18 cellular contexts compared by ENCODE assay signal in the genomic region with DNA sequence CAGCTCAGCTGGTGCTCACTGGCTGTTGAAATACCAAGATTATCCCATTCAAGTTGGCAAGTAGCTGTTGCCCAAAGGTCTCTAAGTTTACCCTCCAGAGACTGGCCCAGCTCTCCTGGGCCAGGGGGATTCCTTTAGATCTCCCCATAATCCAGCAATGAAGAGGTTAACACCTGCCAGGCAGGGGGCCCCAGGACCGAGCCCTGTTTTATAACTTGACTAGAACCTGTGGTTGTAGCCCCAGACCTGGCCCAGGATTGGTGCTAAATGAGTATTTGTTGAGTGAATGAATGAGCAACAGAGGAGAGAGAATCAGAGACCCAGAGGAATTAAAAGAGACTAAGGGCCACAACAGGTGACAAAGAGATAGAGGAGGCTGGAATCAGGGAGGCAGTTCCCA. TPM values are rescaled to one million over a fixed set of nuclear protein-coding genes. Genes with fewer than 3 reads are reported as not detected.
DNase-seq lines count a peak whose midpoint lies in the region; ATAC-seq and TF ChIP-seq lines count a peak whose summit lies in the region.
"Had no signal": no experiment of that assay in that cellular context is flagged by ENCODE, and none has a peak within 500 bp of the region (broad histone marks: within the 10 kb centered on the region; RNA-seq: fewer than 3 reads in every experiment).

No MANE protein-coding gene starts in this region.

- H3K27ac Mint-ChIP-seq in T-helper 2 cell treated with Interferon-gamma antibody and Interleukin-4, amounts not matched to agents 5 μg/mL and 100 μg/mL, for 36 hours, result no peak overlapping the region
- H3K27ac Mint-ChIP-seq: B cell; CD4-positive, CD25-positive, alpha-beta regulatory T cell; CD8-positive, alpha-beta T cell; H9; HFFc6 had no signal

- H3K36me3 ChIP-seq in HEK293 (ENCODE audit: control insufficient read depth in 2 of 2, insufficient read depth in 1 of 2, low read length in 2 of 2), result no peaks in the 10 kb centered on the region
- H3K36me3 ChIP-seq: BLaER1 had no signal

- no peak for ATAC-seq in GM19023 (IDR thresholded peaks at IDR 0.05; ENCODE audit: unreplicated experiment)
- ATAC-seq: CD8-positive, alpha-beta T cell; HCT116 had no signal

- H3K27ac ChIP-seq in HEK293 (ENCODE audit: extremely low read depth, low read depth, low read length), result no peak overlapping the region
- H3K27ac ChIP-seq: BLaER1, C4-2B, GM23248 had no signal

- no peaks in the 10 kb centered on the region for H3K9me3 Mint-ChIP-seq in T-helper 2 cell treated with Interferon-gamma antibody and Interleukin-4, amounts not matched to agents 5 μg/mL and 100 μg/mL, for 36 hours
- H3K9me3 Mint-ChIP-seq: CD8-positive, alpha-beta T cell; H9; HFFc6 had no signal

- POLR2A ChIA-PET in HEK293 (lab: Yijun Ruan, JAX), result interaction anchor here (0.5 kb wide), 1 partner anchor 55 kb away, joined by 3 read pairs; no protein-coding TSS in a partner anchor

- DNase-seq in iPS-NIHi11 (ENCODE audit: low spot score), result peak; percentile 15
- peak; percentile 37 for DNase-seq in posterior vena cava (ENCODE audit: low spot score)
- no peak for DNase-seq in T-helper 2 cell treated with Interferon-gamma antibody and Interleukin-4, amounts not matched to agents 5 μg/mL and 100 μg/mL, for 36 hours (ENCODE audit: low spot score)
- DNase-seq in NCI-H2171 (lab: John Stamatoyannopoulos, UW), result no peak
- DNase-seq: Caco-2; CD4-positive, CD25-positive, alpha-beta regulatory T cell; CD8-positive, alpha-beta T cell; DMS153; DND-41; GM23248; H9; HFFc6 had no signal

- no peaks in the 10 kb centered on the region for H3K9me3 ChIP-seq in HEK293 (ENCODE audit: control insufficient read depth, insufficient read depth, low read depth, low read length)
- H3K9me3 ChIP-seq: BLaER1, Caco-2 had no signal

- no peak for TF ChIP-seq CTCF in HEK293 (tag by site-specific recombination; IDR thresholded peaks at IDR 0.05)

- no peaks in the 10 kb centered on the region for H3K4me1 ChIP-seq in HEK293 (ENCODE audit: control insufficient read depth, insufficient read depth, low read length)

- intact Hi-C loops in posterior vena cava (cut with DNase I), result no loop called here

- no peaks in the 10 kb centered on the region for H3K36me3 Mint-ChIP-seq in T-helper 2 cell treated with Interferon-gamma antibody and Interleukin-4, amounts not matched to agents 5 μg/mL and 100 μg/mL, for 36 hours (ENCODE audit: low read depth)
- H3K36me3 Mint-ChIP-seq: CD4-positive, CD25-positive, alpha-beta regulatory T cell; CD8-positive, alpha-beta T cell had no signal

- peaks cover 51% of the 10 kb centered on the region for H3K27me3 Mint-ChIP-seq in T-helper 2 cell treated with Interferon-gamma antibody and Interleukin-4, amounts not matched to agents 5 μg/mL and 100 μg/mL, for 36 hours (ENCODE audit: low read depth)

- no peak overlapping the region for H3K4me3 ChIP-seq in HEK293 (ENCODE audit: low read depth, low read length)
- H3K4me3 ChIP-seq: BLaER1, GM23248 had no signal

- no peaks in the 10 kb centered on the region for H3K4me1 Mint-ChIP-seq in T-helper 2 cell treated with Interferon-gamma antibody and Interleukin-4, amounts not matched to agents 5 μg/mL and 100 μg/mL, for 36 hours (ENCODE audit: low read depth)

- no peak overlapping the region for H3K4me3 Mint-ChIP-seq in T-helper 2 cell treated with Interferon-gamma antibody and Interleukin-4, amounts not matched to agents 5 μg/mL and 100 μg/mL, for 36 hours
- H3K4me3 Mint-ChIP-seq: B cell; CD4-positive, CD25-positive, alpha-beta regulatory T cell; CD8-positive, alpha-beta T cell; H9; HFFc6 had no signal

- CTCF ChIA-PET in HEK293 (lab: Yijun Ruan, JAX), result interaction anchor here (0.8 kb wide), 1 partner anchor 30 kb away, joined by 4 read pairs; no protein-coding TSS in a partner anchor

TF ChIP-seq in HEK293, 187 proteins besides CTCF, POLR2A, EP300 and RAD21:
- TF ChIP-seq, protein P1, sequence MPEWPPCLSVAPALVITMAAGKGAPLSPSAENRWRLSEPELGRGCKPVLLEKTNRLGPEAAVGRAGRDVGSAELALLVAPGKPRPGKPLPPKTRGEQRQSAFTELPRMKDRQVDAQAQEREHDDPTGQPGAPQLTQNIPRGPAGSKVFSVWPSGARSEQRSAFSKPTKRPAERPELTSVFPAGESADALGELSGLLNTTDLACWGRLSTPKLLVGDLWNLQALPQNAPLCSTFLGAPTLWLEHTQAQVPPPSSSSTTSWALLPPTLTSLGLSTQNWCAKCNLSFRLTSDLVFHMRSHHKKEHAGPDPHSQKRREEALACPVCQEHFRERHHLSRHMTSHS (tag by site-specific recombination; IDR thresholded peaks at IDR 0.05), result no peak
- TF ChIP-seq, protein P2, sequence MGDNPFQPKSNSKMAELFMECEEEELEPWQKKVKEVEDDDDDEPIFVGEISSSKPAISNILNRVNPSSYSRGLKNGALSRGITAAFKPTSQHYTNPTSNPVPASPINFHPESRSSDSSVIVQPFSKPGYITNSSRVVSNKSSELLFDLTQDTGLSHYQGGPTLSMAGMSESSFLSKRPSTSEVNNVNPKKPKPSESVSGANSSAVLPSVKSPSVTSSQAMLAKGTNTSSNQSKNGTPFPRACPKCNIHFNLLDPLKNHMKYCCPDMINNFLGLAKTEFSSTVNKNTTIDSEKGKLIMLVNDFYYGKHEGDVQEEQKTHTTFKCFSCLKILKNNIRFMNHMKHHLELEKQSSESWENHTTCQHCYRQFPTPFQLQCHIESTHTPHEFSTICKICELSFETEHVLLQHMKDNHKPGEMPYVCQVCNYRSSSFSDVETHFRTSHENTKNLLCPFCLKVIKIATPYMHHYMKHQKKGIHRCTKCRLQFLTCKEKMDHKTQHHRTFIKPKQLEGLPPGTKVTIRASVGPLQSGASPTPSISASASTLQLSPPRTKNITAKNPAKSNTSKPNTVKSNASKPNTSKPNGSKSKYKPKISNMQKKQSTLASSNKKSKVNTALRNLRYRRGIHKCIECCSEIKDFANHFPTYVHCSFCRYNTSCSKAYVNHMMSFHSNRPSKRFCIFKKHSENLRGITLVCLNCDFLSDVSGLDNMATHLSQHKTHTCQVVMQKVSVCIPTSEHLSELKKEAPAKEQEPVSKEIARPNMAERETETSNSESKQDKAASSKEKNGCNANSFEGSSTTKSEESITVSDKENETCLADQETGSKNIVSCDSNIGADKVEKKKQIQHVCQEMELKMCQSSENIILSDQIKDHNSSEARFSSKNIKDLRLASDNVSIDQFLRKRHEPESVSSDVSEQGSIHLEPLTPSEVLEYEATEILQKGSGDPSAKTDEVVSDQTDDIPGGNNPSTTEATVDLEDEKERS (tag by site-specific recombination; IDR thresholded peaks at IDR 0.05), result no peak
- TF ChIP-seq ZNF23 (tag by site-specific recombination; IDR thresholded peaks at IDR 0.05; ENCODE audit: borderline replicate concordance), result no peak
- no peak for TF ChIP-seq ZXDB (tag by site-specific recombination; IDR thresholded peaks at IDR 0.05)
- TF ChIP-seq ZBTB20 (tag by site-specific recombination; IDR thresholded peaks at IDR 0.05), result peak; percentile 57; the same call in 1 of the 2 replicates

RNA-seq across cellular contexts. Expression of a gene that starts 2.6 kb away (rescaled TPM):
- not detected for total RNA-seq in posterior vena cava
- total RNA-seq: B cell; CD4-positive, CD25-positive, alpha-beta regulatory T cell; CD8-positive, alpha-beta T cell; GM23248; HFFc6 had no signal

RNA-seq across cellular contexts. Expression of a gene that starts 28.1 kb away (rescaled TPM):
- not detected for total RNA-seq in posterior vena cava
- total RNA-seq: CD4-positive, CD25-positive, alpha-beta regulatory T cell; GM23248 had no signal

RNA-seq across cellular contexts. Expression of a gene that starts 28.3 kb away (rescaled TPM):
- 100 to 1,000 TPM; 124 to 133 TPM for total RNA-seq in posterior vena cava

Comparison
In these comparisons a context has a peak if more than half of its experiments do, and no peak if none do; other contexts are left out.
1. DNase-seq: peak in iPS-NIHi11 (single experiment) and posterior vena cava (single experiment); none in T-helper 2 cell treated with Interferon-gamma antibody and Interleukin-4, amounts not matched to agents 5 μg/mL and 100 μg/mL, for 36 hours (single experiment) and NCI-H2171 (single experiment).